8 cellular contexts compared by ENCODE assay signal in the genomic region with DNA sequence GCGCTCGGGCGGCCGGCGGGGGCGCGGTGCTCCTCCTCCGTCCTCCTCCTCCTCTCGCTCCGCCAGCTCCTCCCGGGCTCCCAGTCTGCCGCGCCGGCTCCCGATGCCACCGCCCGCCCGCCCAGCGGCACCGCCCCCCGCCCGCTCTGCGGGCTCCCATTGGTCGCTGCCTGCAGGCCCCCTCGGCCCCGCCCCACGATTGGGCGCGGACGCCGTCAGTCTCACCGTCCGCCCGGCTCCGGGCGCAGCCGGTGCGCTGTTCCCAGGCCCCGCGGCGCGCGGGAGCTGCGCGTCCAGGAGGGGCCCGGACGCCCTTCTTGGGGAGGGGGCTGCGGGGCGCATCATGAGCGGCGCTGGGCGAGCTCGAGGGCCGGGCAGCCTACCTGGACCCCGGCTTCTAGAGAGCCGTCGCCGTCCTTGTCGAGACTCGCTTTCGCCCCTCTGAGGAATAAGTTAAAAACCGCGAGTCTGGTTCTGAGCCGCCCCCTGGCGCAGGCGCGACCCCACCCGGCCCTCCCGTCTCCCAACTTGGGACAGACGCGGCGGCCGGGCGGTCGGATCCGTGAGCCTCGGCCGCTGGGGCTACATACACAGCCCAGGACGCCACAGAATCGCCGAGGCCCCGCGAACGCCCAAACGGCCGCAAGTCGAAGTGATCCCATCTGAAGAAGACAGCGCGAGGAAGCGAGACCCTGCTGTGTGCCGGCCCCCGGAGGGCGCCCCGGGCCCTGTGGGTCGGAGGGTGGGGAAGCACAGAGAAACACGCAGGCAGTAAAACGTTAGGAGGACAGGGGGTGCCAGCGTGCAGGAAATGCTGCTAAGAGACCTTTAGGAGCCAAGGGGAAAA. TPM values are rescaled to one million over a fixed set of nuclear protein-coding genes. Genes with fewer than 3 reads are reported as not detected.
DNase-seq lines count a peak whose midpoint lies in the region; ATAC-seq and TF ChIP-seq lines count a peak whose summit lies in the region.

A gene with protein sequence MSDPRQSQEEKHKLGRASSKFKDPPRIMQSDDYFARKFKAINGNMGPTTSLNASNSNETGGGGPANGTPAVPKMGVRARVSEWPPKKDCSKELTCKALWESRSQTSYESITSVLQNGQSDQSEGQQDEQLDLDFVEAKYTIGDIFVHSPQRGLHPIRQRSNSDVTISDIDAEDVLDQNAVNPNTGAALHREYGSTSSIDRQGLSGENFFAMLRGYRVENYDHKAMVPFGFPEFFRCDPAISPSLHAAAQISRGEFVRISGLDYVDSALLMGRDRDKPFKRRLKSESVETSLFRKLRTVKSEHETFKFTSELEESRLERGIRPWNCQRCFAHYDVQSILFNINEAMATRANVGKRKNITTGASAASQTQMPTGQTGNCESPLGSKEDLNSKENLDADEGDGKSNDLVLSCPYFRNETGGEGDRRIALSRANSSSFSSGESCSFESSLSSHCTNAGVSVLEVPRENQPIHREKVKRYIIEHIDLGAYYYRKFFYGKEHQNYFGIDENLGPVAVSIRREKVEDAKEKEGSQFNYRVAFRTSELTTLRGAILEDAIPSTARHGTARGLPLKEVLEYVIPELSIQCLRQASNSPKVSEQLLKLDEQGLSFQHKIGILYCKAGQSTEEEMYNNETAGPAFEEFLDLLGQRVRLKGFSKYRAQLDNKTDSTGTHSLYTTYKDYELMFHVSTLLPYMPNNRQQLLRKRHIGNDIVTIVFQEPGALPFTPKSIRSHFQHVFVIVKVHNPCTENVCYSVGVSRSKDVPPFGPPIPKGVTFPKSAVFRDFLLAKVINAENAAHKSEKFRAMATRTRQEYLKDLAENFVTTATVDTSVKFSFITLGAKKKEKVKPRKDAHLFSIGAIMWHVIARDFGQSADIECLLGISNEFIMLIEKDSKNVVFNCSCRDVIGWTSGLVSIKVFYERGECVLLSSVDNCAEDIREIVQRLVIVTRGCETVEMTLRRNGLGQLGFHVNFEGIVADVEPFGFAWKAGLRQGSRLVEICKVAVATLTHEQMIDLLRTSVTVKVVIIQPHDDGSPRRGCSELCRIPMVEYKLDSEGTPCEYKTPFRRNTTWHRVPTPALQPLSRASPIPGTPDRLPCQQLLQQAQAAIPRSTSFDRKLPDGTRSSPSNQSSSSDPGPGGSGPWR (N-terminal part only) (minus strand): TSS at position 87 of the 847 bp plus-strand sequence. CDS start 114,794 bp downstream, outside the sequence.

- H3K36me3 ChIP-seq in neural cell (ENCODE audit: insufficient read depth, low read length), result no peaks in the 10 kb centered on the region

- H3K27me3 Mint-ChIP-seq in stimulated activated naive CD8-positive, alpha-beta T cell treated with anti-CD3 and anti-CD28 coated beads, Interleukin-15, Interleukin-2, amounts not matched to agents 100 ng/mL and 50 ng/mL, for 24 hours, result peaks cover 40% of the 10 kb centered on the region

- H2AFZ ChIP-seq in neural cell (ENCODE audit: low read depth, low read length), result peak within 1 kb of the TSS; percentile 57

- H3K27me3 ChIP-seq in neural cell (ENCODE audit: insufficient read depth, low read depth, low read length), result no peaks in the 10 kb centered on the region

- DNase-seq in DMS53 (lab: John Stamatoyannopoulos, UW), result peak; percentile 95
- peak; percentile 77 for DNase-seq in KG1 (lab: John Stamatoyannopoulos, UW)
- DNase-seq in RPMI7951 (ENCODE audit: low read depth), result peak; percentile 88
- peak; percentile 81 for DNase-seq in activated T-helper 9 cell treated with anti-CD3 and anti-CD28 coated beads, Interleukin-2, amount 50 U/mL, for 16 hours (ENCODE audit: low read depth)
- peak; percentile 68 for DNase-seq in fibroblast of the conjunctiva (ENCODE audit: low read depth)

- no peaks in the 10 kb centered on the region for H4K20me1 ChIP-seq in neural cell (ENCODE audit: insufficient read depth)

- no peak within 1 kb of the TSS for H3K27ac ChIP-seq in neural cell (ENCODE audit: low read length)

- peak within 1 kb of the TSS; percentile 89 for H3K4me3 Mint-ChIP-seq in stimulated activated naive CD8-positive, alpha-beta T cell treated with anti-CD3 and anti-CD28 coated beads, Interleukin-15, Interleukin-2, amounts not matched to agents 100 ng/mL and 50 ng/mL, for 24 hours

- H3K27ac Mint-ChIP-seq in stimulated activated naive CD8-positive, alpha-beta T cell treated with anti-CD3 and anti-CD28 coated beads, Interleukin-15, Interleukin-2, amounts not matched to agents 100 ng/mL and 50 ng/mL, for 24 hours, result peak within 1 kb of the TSS; percentile 89

- TF ChIP-seq RAD21 in neural cell (conservative IDR thresholded peaks at IDR 0.05), result peak; percentile 76

- H3K9me3 Mint-ChIP-seq in stimulated activated naive CD8-positive, alpha-beta T cell treated with anti-CD3 and anti-CD28 coated beads, Interleukin-15, Interleukin-2, amounts not matched to agents 100 ng/mL and 50 ng/mL, for 24 hours, result no peaks in the 10 kb centered on the region

- H3K4me2 ChIP-seq in neural cell (ENCODE audit: low read length), result peak within 1 kb of the TSS; percentile 56

- H3K9me3 ChIP-seq in neural cell (ENCODE audit: low read length), result no peaks in the 10 kb centered on the region

- no peaks in the 10 kb centered on the region for H3F3A ChIP-seq in neural cell (ENCODE audit: insufficient read depth, low read length, poor library complexity, severe bottlenecking)

- no peaks in the 10 kb centered on the region for H3K9me2 ChIP-seq in neural cell (ENCODE audit: insufficient read depth, low read length)

- H3K79me2 ChIP-seq in neural cell (replicated peaks; ENCODE audit: insufficient read depth, low read length), result peaks cover 39% of the 10 kb centered on the region

- no peak for TF ChIP-seq EP300 in neural cell (conservative IDR thresholded peaks at IDR 0.05; ENCODE audit: poor library complexity, severe bottlenecking)

- H3K9ac ChIP-seq in neural cell (ENCODE audit: low read length), result peak within 1 kb of the TSS; percentile 59

- ATAC-seq in GM21786 (IDR thresholded peaks at IDR 0.05; ENCODE audit: unreplicated experiment), result peak; percentile 96

- peak; percentile 80 for TF ChIP-seq CTCF in neural cell (IDR thresholded peaks at IDR 0.05; ENCODE audit: poor library complexity, severe bottlenecking)

- H3K4me3 ChIP-seq in neural cell (ENCODE audit: low read length), result peak within 1 kb of the TSS; percentile 84

- H3K36me3 Mint-ChIP-seq in stimulated activated naive CD8-positive, alpha-beta T cell treated with anti-CD3 and anti-CD28 coated beads, Interleukin-15, Interleukin-2, amounts not matched to agents 100 ng/mL and 50 ng/mL, for 24 hours (ENCODE audit: low read depth), result no peaks in the 10 kb centered on the region

- H3K4me1 Mint-ChIP-seq in stimulated activated naive CD8-positive, alpha-beta T cell treated with anti-CD3 and anti-CD28 coated beads, Interleukin-15, Interleukin-2, amounts not matched to agents 100 ng/mL and 50 ng/mL, for 24 hours (ENCODE audit: low read depth), result peaks cover 35% of the 10 kb centered on the region

TF ChIP-seq in neural cell, 6 proteins besides CTCF, POLR2A, EP300 and RAD21:
- TF ChIP-seq EZH2 (IDR thresholded peaks at IDR 0.05; ENCODE audit: borderline replicate concordance, insufficient read depth, low read length, poor library complexity, severe bottlenecking) (no peak), MXI1 (conservative IDR thresholded peaks at IDR 0.05; ENCODE audit: poor library complexity, severe bottlenecking) (peak; percentile 29), POLR2AphosphoS5 (IDR thresholded peaks at IDR 0.05) (peak; percentile 43), SMC3 (conservative IDR thresholded peaks at IDR 0.05; ENCODE audit: poor library complexity) (peak; percentile 74), TAF1 (IDR thresholded peaks at IDR 0.05; ENCODE audit: low read depth) (peak; percentile 13)
- TF ChIP-seq, protein P1, sequence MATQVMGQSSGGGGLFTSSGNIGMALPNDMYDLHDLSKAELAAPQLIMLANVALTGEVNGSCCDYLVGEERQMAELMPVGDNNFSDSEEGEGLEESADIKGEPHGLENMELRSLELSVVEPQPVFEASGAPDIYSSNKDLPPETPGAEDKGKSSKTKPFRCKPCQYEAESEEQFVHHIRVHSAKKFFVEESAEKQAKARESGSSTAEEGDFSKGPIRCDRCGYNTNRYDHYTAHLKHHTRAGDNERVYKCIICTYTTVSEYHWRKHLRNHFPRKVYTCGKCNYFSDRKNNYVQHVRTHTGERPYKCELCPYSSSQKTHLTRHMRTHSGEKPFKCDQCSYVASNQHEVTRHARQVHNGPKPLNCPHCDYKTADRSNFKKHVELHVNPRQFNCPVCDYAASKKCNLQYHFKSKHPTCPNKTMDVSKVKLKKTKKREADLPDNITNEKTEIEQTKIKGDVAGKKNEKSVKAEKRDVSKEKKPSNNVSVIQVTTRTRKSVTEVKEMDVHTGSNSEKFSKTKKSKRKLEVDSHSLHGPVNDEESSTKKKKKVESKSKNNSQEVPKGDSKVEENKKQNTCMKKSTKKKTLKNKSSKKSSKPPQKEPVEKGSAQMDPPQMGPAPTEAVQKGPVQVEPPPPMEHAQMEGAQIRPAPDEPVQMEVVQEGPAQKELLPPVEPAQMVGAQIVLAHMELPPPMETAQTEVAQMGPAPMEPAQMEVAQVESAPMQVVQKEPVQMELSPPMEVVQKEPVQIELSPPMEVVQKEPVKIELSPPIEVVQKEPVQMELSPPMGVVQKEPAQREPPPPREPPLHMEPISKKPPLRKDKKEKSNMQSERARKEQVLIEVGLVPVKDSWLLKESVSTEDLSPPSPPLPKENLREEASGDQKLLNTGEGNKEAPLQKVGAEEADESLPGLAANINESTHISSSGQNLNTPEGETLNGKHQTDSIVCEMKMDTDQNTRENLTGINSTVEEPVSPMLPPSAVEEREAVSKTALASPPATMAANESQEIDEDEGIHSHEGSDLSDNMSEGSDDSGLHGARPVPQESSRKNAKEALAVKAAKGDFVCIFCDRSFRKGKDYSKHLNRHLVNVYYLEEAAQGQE (IDR thresholded peaks at IDR 0.05; ENCODE audit: borderline replicate concordance), result peak; percentile 21

RNA-seq across cellular contexts. Expression of the gene that starts here (rescaled TPM):
- 12.9 and 21.0 TPM in 2 replicates for total RNA-seq in RPMI7951 (2014; rRNA removed; shearing (Covaris generic))
- 5.6 and 6.8 TPM in 2 replicates for polyA plus RNA-seq in neural cell
- 22.2 and 22.9 TPM in 2 replicates for polyA minus RNA-seq in neural cell
